In the genomic region with DNA sequence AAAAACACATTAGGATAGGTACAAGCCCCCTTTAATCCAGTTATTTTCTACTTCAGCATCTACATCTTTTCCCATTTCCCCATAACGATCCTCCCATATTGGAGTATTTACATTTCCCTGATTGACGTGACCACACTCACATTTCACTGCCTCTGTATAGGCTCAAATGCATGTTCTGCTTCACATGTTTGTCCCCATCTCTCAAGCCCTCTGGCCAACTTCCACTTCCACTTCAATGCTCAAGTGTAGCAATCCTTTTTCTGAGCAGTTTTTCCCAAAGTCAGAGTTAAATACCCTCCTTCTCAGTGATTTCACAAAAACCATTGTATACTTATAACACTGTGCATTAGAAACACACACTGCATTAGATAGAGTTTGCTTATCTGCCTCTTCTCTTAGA, we compare ENCODE assay signal across 27 cellular contexts.
DNase-seq lines count a peak whose midpoint lies in the region; ATAC-seq, FAIRE-seq and TF ChIP-seq lines count a peak whose summit lies in the region.
"Had no signal": no experiment of that assay in that cellular context is flagged by ENCODE, and none has a peak within 500 bp of the region (broad histone marks: within the 10 kb centered on the region; RNA-seq: fewer than 3 reads in every experiment).

No MANE protein-coding gene starts in this region.

- no peak for ATAC-seq in K562
- ATAC-seq in activated T-helper 17 cell treated with anti-CD3 and anti-CD28 coated beads, Interleukin-2, amount 50 U/mL, for 72 hours (replicated peaks): no peak
- ATAC-seq: GM23338, HepG2, T-helper 17 cell had no signal

- 12% methylated on average over 2 of the region's 2 CpGs for WGBS in K562 (ENCODE audit: insufficient coverage, low coverage, missing lambda C conversion rate)

- no peaks in the 10 kb centered on the region for H3K4me1 Mint-ChIP-seq in activated T-helper 17 cell treated with anti-CD3 and anti-CD28 coated beads, Interleukin-2, amount 50 U/mL, for 72 hours
- H3K4me1 Mint-ChIP-seq: CD4-positive, alpha-beta memory T cell; GM23338; T-helper 17 cell had no signal

- H3K4me3 Mint-ChIP-seq in activated T-helper 17 cell treated with anti-CD3 and anti-CD28 coated beads, Interleukin-2, amount 50 U/mL, for 72 hours: no peak overlapping the region
- H3K4me3 Mint-ChIP-seq: CD4-positive, alpha-beta memory T cell; GM23338; HFFc6; T-helper 17 cell had no signal

- H4K20me1 ChIP-seq in K562 (replicated peaks; ENCODE audit: control insufficient read depth, insufficient read depth, low read length): no peaks in the 10 kb centered on the region

- H3K27ac Mint-ChIP-seq in activated T-helper 17 cell treated with anti-CD3 and anti-CD28 coated beads, Interleukin-2, amount 50 U/mL, for 72 hours: no peak overlapping the region
- H3K27ac Mint-ChIP-seq: CD4-positive, alpha-beta memory T cell; GM23338; HFFc6; T-helper 17 cell had no signal

- no peak for TF ChIP-seq POLR2A in K562 (conservative IDR thresholded peaks at IDR 0.05)

- H3K79me2 ChIP-seq in K562 (ENCODE audit: control insufficient read depth, insufficient read depth, low read length): no peaks in the 10 kb centered on the region

- H3K9ac ChIP-seq in K562 (ENCODE audit: insufficient read depth in 1 of 2, low read depth in 2 of 2, low read length in 2 of 2): no peak overlapping the region
- H3K9ac ChIP-seq: SK-N-SH had no signal

- no peaks in the 10 kb centered on the region for H3K9me1 ChIP-seq in K562 (ENCODE audit: control insufficient read depth, insufficient read depth, low read length)

- in situ Hi-C loops in K562 (cut with MboI): no loop called here

- H2AFZ ChIP-seq in K562 (ENCODE audit: low read depth, low read length): no peak overlapping the region
- H2AFZ ChIP-seq: GM23338 had no signal

- H3K36me3 ChIP-seq in K562 (ENCODE audit: control insufficient read depth, insufficient read depth, low read length): no peaks in the 10 kb centered on the region
- H3K36me3 ChIP-seq: HAP-1, Peyer's patch had no signal

- CTCF ChIA-PET in K562 (lab: Yijun Ruan, JAX; ENCODE audit: low intra/inter-chr PET ratio): no interaction called here

- DNase-seq in SHP77 (lab: John Stamatoyannopoulos, UW): peak; percentile 10 to 13
- no peak for DNase-seq in SHP77 treated with DMSO at 0.1 percent for 48 hours (lab: John Stamatoyannopoulos, UW)
- DNase-seq in NCI-H510A (lab: John Stamatoyannopoulos, UW): peak; percentile 6
- DNase-seq in K562 (ENCODE audit: extremely low read depth in 1 of 4, low spot score in 3 of 4): no peak
- DNase-seq in epidermal melanocyte (ENCODE audit: insufficient read length, low spot score): no peak
- DNase-seq in NCI-H82 treated with DMSO at 0.1 percent for 48 hours (lab: John Stamatoyannopoulos, UW; ENCODE audit: unreplicated experiment): no peak
- DNase-seq: C1 segment of cervical spinal cord; CD4-positive, alpha-beta memory T cell; COR-L47; DND-41; HFFc6; Kasumi-1; NCI-H1092 treated with DMSO at 0.1 percent for 48 hours; NCI-H146; NCI-H1930; NCI-H2171; NCI-H446 treated with DMSO at 0.1 percent for 48 hours; NCI-H82; Peyer's patch; SK-N-SH; T-helper 17 cell; T1000 had no signal

- BruUV-seq in K562 (replicated peaks; lab: Mats Ljungman, UMichigan): no TSS peak

- H3K9me3 Mint-ChIP-seq in activated T-helper 17 cell treated with anti-CD3 and anti-CD28 coated beads, Interleukin-2, amount 50 U/mL, for 72 hours: no peaks in the 10 kb centered on the region
- H3K9me3 Mint-ChIP-seq: CD4-positive, alpha-beta memory T cell; HFFc6 had no signal

- H3K27me3 ChIP-seq in K562 (ENCODE audit: control insufficient read depth in 2 of 2, insufficient read depth in 2 of 2, low read length in 2 of 2): no peaks in the 10 kb centered on the region
- H3K27me3 ChIP-seq: Peyer's patch had no signal

- no peak for TF ChIP-seq EP300 in K562 (IDR thresholded peaks at IDR 0.05; ENCODE audit: low read length)

- no peak overlapping the region for H3K4me3 ChIP-seq in K562
- H3K4me3 ChIP-seq: GM23338, HAP-1, Peyer's patch had no signal

- TF ChIP-seq CTCF in K562 (IDR thresholded peaks at IDR 0.05 in 2 of 3, conservative IDR thresholded peaks at IDR 0.05 in 1 of 3; ENCODE audit: insufficient read depth in 2 of 3, low read depth in 1 of 3, low read length in 3 of 3): no peak

- intact Hi-C loops in K562 (cut with micrococcal nuclease): no loop called here

- POLR2A ChIA-PET in K562 (lab: Yijun Ruan, JAX): interaction anchor here (0.6 to 1.2 kb wide), 4 partner anchors 17 to 128 kb away, joined by 3 to 4 read pairs (median 3); no protein-coding TSS in a partner anchor

- no peaks in the 10 kb centered on the region for H3K36me3 Mint-ChIP-seq in activated T-helper 17 cell treated with anti-CD3 and anti-CD28 coated beads, Interleukin-2, amount 50 U/mL, for 72 hours (ENCODE audit: low read depth)

- H3K27me3 Mint-ChIP-seq in activated T-helper 17 cell treated with anti-CD3 and anti-CD28 coated beads, Interleukin-2, amount 50 U/mL, for 72 hours: peaks cover 10% of the 10 kb centered on the region

- no peak overlapping the region for H3K27ac ChIP-seq in K562 (ENCODE audit: extremely low read depth, low read depth, low read length)
- H3K27ac ChIP-seq: Peyer's patch had no signal

- H3K4me1 ChIP-seq in K562 (replicated peaks in 1 of 2; ENCODE audit: control insufficient read depth in 2 of 2, insufficient read depth in 2 of 2, low read length in 2 of 2): no peaks in the 10 kb centered on the region
- H3K4me1 ChIP-seq: HAP-1, Peyer's patch had no signal

- no peak for FAIRE-seq in K562 (lab: Jason Lieb, UNC)
- FAIRE-seq: GM12892, HepG2 had no signal

- H3K9me3 ChIP-seq in K562 (replicated peaks; ENCODE audit: control insufficient read depth, insufficient read depth, low read depth, low read length): no peaks in the 10 kb centered on the region
- H3K9me3 ChIP-seq: HAP-1, Peyer's patch had no signal

- H3K4me2 ChIP-seq in K562 (ENCODE audit: insufficient read depth, low read length): no peak overlapping the region
- H3K4me2 ChIP-seq: GM23338, SK-N-SH had no signal

- TF ChIP-seq RAD21 in K562 (CRISPR knock-in tag; conservative IDR thresholded peaks at IDR 0.05 in 1 of 2, IDR thresholded peaks at IDR 0.05 in 1 of 2): no peak

TF ChIP-seq in K562, 482 proteins besides CTCF, POLR2A, EP300 and RAD21:
- TF ChIP-seq SOX6 (IDR thresholded peaks at IDR 0.05) (no peak), HDAC6 (IDR thresholded peaks at IDR 0.05; ENCODE audit: low read depth, low read length) (no peak), TAL1 (IDR thresholded peaks at IDR 0.05) (no peak)
- TF ChIP-seq, protein P1, sequence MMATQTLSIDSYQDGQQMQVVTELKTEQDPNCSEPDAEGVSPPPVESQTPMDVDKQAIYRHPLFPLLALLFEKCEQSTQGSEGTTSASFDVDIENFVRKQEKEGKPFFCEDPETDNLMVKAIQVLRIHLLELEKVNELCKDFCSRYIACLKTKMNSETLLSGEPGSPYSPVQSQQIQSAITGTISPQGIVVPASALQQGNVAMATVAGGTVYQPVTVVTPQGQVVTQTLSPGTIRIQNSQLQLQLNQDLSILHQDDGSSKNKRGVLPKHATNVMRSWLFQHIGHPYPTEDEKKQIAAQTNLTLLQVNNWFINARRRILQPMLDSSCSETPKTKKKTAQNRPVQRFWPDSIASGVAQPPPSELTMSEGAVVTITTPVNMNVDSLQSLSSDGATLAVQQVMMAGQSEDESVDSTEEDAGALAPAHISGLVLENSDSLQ (IDR thresholded peaks at IDR 0.05): peak; percentile 27; the same call in 1 of the 2 replicates

Comparison
In these comparisons a context has a peak if more than half of its experiments do, and no peak if none do; other contexts are left out.
1. DNase-seq: peak in SHP77 (2 of 2) and NCI-H510A (single experiment); none in SHP77 treated with DMSO at 0.1 percent for 48 hours (single experiment), K562 (0 of 4), epidermal melanocyte (single experiment) and NCI-H82 treated with DMSO at 0.1 percent for 48 hours (single experiment).